ENCODE assay signal across 8 cellular contexts in genomic region chr22:18076060-18076497, GRCh38. TPM values are rescaled to one million over a fixed set of nuclear protein-coding genes. Genes with fewer than 3 reads are reported as not detected.
DNase-seq lines count a peak whose midpoint lies in the region; ATAC-seq and TF ChIP-seq lines count a peak whose summit lies in the region.

No MANE protein-coding gene starts in this region.

- H3K27ac ChIP-seq in left ventricle myocardium inferior (replicated peaks), result peak overlapping the region; percentile 94

- no peaks in the 10 kb centered on the region for H3K27me3 ChIP-seq in left ventricle myocardium inferior (ENCODE audit: low read depth)

- no peak for ATAC-seq in GM19395 (IDR thresholded peaks at IDR 0.05; ENCODE audit: unreplicated experiment)

- peak overlapping the region; percentile 97 for H3K4me3 ChIP-seq in left ventricle myocardium inferior

- H3K36me3 ChIP-seq in left ventricle myocardium inferior, result peaks cover 20% of the 10 kb centered on the region

- DNase-seq in NCI-H187 (lab: John Stamatoyannopoulos, UW) (peak; percentile 15 to 19), NCI-H187 treated with DMSO at 0.1 percent for 48 hours (lab: John Stamatoyannopoulos, UW) (no peak), LoVo (ENCODE audit: low spot score) (peak; percentile 80), RPMI7951 (ENCODE audit: low read depth) (peak; percentile 82), astrocyte of the hippocampus (ENCODE audit: low read depth, low spot score) (peak; percentile 92), left ventricle myocardium inferior (no peak), pons (ENCODE audit: low spot score) (peak; percentile 98)

- intact Hi-C loops in left ventricle myocardium inferior (cut with micrococcal nuclease), result loop anchor here (2.0 kb wide), 1 partner anchor 245 kb away; no protein-coding TSS in a partner anchor

- peak; percentile 89 for TF ChIP-seq CTCF in left ventricle myocardium inferior (IDR thresholded peaks at IDR 0.05; ENCODE audit: borderline replicate concordance)

- no peaks in the 10 kb centered on the region for H3K9me3 ChIP-seq in left ventricle myocardium inferior (replicated peaks)

- H3K4me1 ChIP-seq in left ventricle myocardium inferior, result peaks cover 43% of the 10 kb centered on the region

RNA-seq across cellular contexts. Expression of gene PEX26, which starts 1.7 kb away (rescaled TPM):
- 10.2 and 11.5 TPM in 2 replicates for total RNA-seq in RPMI7951 (2014; rRNA removed; shearing (Covaris generic))
- total RNA-seq in left ventricle myocardium inferior, result 20.5 TPM

RNA-seq across cellular contexts. Expression of gene TUBA8, which starts 34.5 kb away (rescaled TPM):
- 0.39 and 0.48 TPM in 2 replicates for total RNA-seq in RPMI7951 (2014; rRNA removed; shearing (Covaris generic))
- total RNA-seq in left ventricle myocardium inferior, result 253 TPM

RNA-seq across cellular contexts. Expression of gene MICAL3, which starts 51.7 kb away (rescaled TPM):
- 16.0 and 17.0 TPM in 2 replicates for total RNA-seq in RPMI7951 (2014; rRNA removed; shearing (Covaris generic))
- 92.5 TPM for total RNA-seq in left ventricle myocardium inferior

Comparison
In these comparisons a context has a peak if more than half of its experiments do, and no peak if none do; other contexts are left out.
1. DNase-seq: peak in NCI-H187 (2 of 2), LoVo (single experiment), RPMI7951 (single experiment), astrocyte of the hippocampus (single experiment) and pons (single experiment); none in NCI-H187 treated with DMSO at 0.1 percent for 48 hours (single experiment) and left ventricle myocardium inferior (single experiment).
2. RNA of gene TUBA8, which starts 34.5 kb away (total RNA-seq): 253 TPM in left ventricle myocardium inferior (single experiment); 0.39 to 0.48 TPM in RPMI7951; every median in the first group is over 100 times any median in the second.